In genomic region chr6:83960704-83961103, GRCh38 we compare ENCODE assay signal across 25 cellular contexts.
"Had no signal": no experiment of that assay in that cellular context is flagged by ENCODE, and none has a peak within 500 bp of the region (broad histone marks: within the 10 kb centered on the region; RNA-seq: fewer than 3 reads in every experiment).

No MANE protein-coding gene starts in this region.

- H3K27me3 Mint-ChIP-seq: activated CD4-positive, alpha-beta memory T cell treated with anti-CD3 and anti-CD28 coated beads, Interleukin-2, amount 10 ng/mL, durations not matched to agents 7 days and 5 days; activated CD4-positive, alpha-beta T cell treated with anti-CD3 and anti-CD28 coated beads, Interleukin-2, amount 10 ng/mL, durations not matched to agents 7 days and 5 days; activated naive CD4-positive, alpha-beta T cell treated with anti-CD3 and anti-CD28 coated beads, Interleukin-2, amount 10 ng/mL, durations not matched to agents 7 days and 5 days; activated naive CD8-positive, alpha-beta T cell treated with anti-CD3 and anti-CD28 coated beads, Interleukin-2, amount 10 ng/mL, durations not matched to agents 7 days and 5 days; activated T-cell treated with anti-CD3 and anti-CD28 coated beads, Interleukin-2, amount 50 U/mL, for 24 hours; brain had no signal

- DNase-seq: activated CD4-positive, alpha-beta memory T cell treated with anti-CD3 and anti-CD28 coated beads, Interleukin-2, amount 10 ng/mL, durations not matched to agents 7 days and 5 days; activated CD4-positive, alpha-beta T cell treated with anti-CD3 and anti-CD28 coated beads for 1 hour; activated CD4-positive, alpha-beta T cell treated with anti-CD3 and anti-CD28 coated beads, Interleukin-2, amount 10 ng/mL, durations not matched to agents 7 days and 5 days; activated CD8-positive, alpha-beta memory T cell treated with anti-CD3 and anti-CD28 coated beads, Interleukin-2, amount 50 U/mL, for 48 hours; activated gamma-delta T cell; activated naive CD4-positive, alpha-beta T cell treated with anti-CD3 and anti-CD28 coated beads, Interleukin-2, amount 10 ng/mL, durations not matched to agents 7 days and 5 days; activated naive CD8-positive, alpha-beta T cell treated with anti-CD3 and anti-CD28 coated beads, Interleukin-2, amount 10 ng/mL, durations not matched to agents 7 days and 5 days; activated T-cell treated with anti-CD3 and anti-CD28 coated beads, Interleukin-2, amount 50 U/mL, for 24 hours; cerebellar nuclear complex; colonic mucosa; effector CD8-positive, alpha-beta T cell; esophagus squamous epithelium; foreskin melanocyte; heart right ventricle; left lung; lower lobe of right lung; mesenchymal stem cell; natural killer cell; occipital lobe; psoas muscle; stimulated activated CD4-positive, alpha-beta T cell treated with anti-CD3 and anti-CD28 coated beads, Interleukin-15, amount 100 ng/mL, for 24 hours; stimulated activated CD4-positive, alpha-beta T cell treated with anti-CD3 and anti-CD28 coated beads, Interleukin-2, amount 100 ng/mL, for 24 hours; stimulated activated naive CD4-positive, alpha-beta T cell had no signal

- H3K4me1 Mint-ChIP-seq: activated CD4-positive, alpha-beta T cell treated with anti-CD3 and anti-CD28 coated beads, Interleukin-2, amount 10 ng/mL, durations not matched to agents 7 days and 5 days; activated naive CD8-positive, alpha-beta T cell treated with anti-CD3 and anti-CD28 coated beads, Interleukin-2, amount 10 ng/mL, durations not matched to agents 7 days and 5 days; brain; natural killer cell; neural progenitor cell had no signal

- H3K27ac Mint-ChIP-seq: activated CD4-positive, alpha-beta memory T cell treated with anti-CD3 and anti-CD28 coated beads, Interleukin-2, amount 10 ng/mL, durations not matched to agents 7 days and 5 days; activated CD4-positive, alpha-beta T cell treated with anti-CD3 and anti-CD28 coated beads, Interleukin-2, amount 10 ng/mL, durations not matched to agents 7 days and 5 days; activated naive CD4-positive, alpha-beta T cell treated with anti-CD3 and anti-CD28 coated beads, Interleukin-2, amount 10 ng/mL, durations not matched to agents 7 days and 5 days; activated naive CD8-positive, alpha-beta T cell treated with anti-CD3 and anti-CD28 coated beads, Interleukin-2, amount 10 ng/mL, durations not matched to agents 7 days and 5 days; activated T-cell treated with anti-CD3 and anti-CD28 coated beads, Interleukin-2, amount 50 U/mL, for 24 hours; brain; natural killer cell; neural progenitor cell had no signal

- ATAC-seq: heart right ventricle, left lung, lower lobe of right lung, natural killer cell, psoas muscle had no signal

- H3K4me3 Mint-ChIP-seq: activated CD4-positive, alpha-beta memory T cell treated with anti-CD3 and anti-CD28 coated beads, Interleukin-2, amount 10 ng/mL, durations not matched to agents 7 days and 5 days; activated CD4-positive, alpha-beta T cell treated with anti-CD3 and anti-CD28 coated beads, Interleukin-2, amount 10 ng/mL, durations not matched to agents 7 days and 5 days; activated naive CD4-positive, alpha-beta T cell treated with anti-CD3 and anti-CD28 coated beads, Interleukin-2, amount 10 ng/mL, durations not matched to agents 7 days and 5 days; activated naive CD8-positive, alpha-beta T cell treated with anti-CD3 and anti-CD28 coated beads, Interleukin-2, amount 10 ng/mL, durations not matched to agents 7 days and 5 days; activated T-cell treated with anti-CD3 and anti-CD28 coated beads, Interleukin-2, amount 50 U/mL, for 24 hours; brain; natural killer cell; neural progenitor cell had no signal
